4 cellular contexts compared by ENCODE assay signal in the genomic region with DNA sequence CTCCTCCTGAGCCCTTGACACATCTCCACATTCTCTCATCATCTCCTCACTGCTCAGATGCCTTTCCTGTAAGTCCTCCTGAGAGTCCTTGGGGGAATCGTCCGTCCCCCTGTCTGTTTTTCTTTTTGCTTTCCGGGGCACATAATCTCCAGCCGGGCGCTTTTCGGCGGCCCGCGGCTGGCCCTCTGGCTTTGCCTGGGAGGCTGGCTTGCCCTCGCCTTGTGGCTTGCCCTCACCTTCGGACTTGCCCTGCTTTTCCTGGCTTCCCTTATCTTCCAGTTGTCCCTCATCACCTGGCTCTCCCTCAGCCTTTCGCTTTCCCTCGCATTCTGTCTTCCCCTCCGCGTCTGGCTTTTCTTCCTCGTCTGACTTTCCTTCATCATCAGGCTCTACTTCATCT. TPM values are rescaled to one million over a fixed set of nuclear protein-coding genes. Genes with fewer than 3 reads are reported as not detected.
"Had no signal": no experiment of that assay in that cellular context is flagged by ENCODE, and none has a peak within 500 bp of the region (broad histone marks: within the 10 kb centered on the region; RNA-seq: fewer than 3 reads in every experiment).

No MANE protein-coding gene starts in this region.

RNA-seq across cellular contexts. Expression of a gene that starts 1.4 kb away (rescaled TPM):
- total RNA-seq: LHCN-M2, M059J, MCF 10A, NCI-H460 had no signal

RNA-seq across cellular contexts. Expression of a gene that starts 14.9 kb away (rescaled TPM):
- total RNA-seq: LHCN-M2, MCF 10A had no signal

RNA-seq across cellular contexts. Expression of a gene that starts 15.4 kb away (rescaled TPM):
- total RNA-seq: LHCN-M2, MCF 10A, NCI-H460 had no signal
